17 cellular contexts compared by ENCODE assay signal in genomic region chr4:8009710-8010534, GRCh38.
DNase-seq lines count a peak whose midpoint lies in the region; ATAC-seq and TF ChIP-seq lines count a peak whose summit lies in the region.
"Had no signal": no experiment of that assay in that cellular context is flagged by ENCODE, and none has a peak within 500 bp of the region (broad histone marks: within the 10 kb centered on the region; RNA-seq: fewer than 3 reads in every experiment).

No MANE protein-coding gene starts in this region.

- H3K27me3 ChIP-seq in transverse colon = no peaks in the 10 kb centered on the region
- H3K27me3 ChIP-seq: spleen had no signal

- ATAC-seq in Right ventricle myocardium inferior (no peak), HG03469 (IDR thresholded peaks at IDR 0.05; ENCODE audit: unreplicated experiment) (no peak)
- ATAC-seq: GM12878; stimulated activated naive CD8-positive, alpha-beta T cell treated with anti-CD3 and anti-CD28 coated beads, Interleukin-15, Interleukin-2, amounts not matched to agents 100 U/mL and 50 U/mL, for 24 hours had no signal

- peak overlapping the region; percentile 1 for H3K27ac ChIP-seq in cingulate gyrus (ENCODE audit: low read depth, low read length)
- H3K27ac ChIP-seq in transverse colon = no peak overlapping the region
- H3K27ac ChIP-seq: spleen had no signal

- no peaks in the 10 kb centered on the region for H3K9me3 ChIP-seq in transverse colon
- H3K9me3 ChIP-seq: spleen had no signal

- TF ChIP-seq CTCF in nephron progenitor cell (IDR thresholded peaks at IDR 0.05) = no peak
- TF ChIP-seq CTCF in transverse colon (IDR thresholded peaks at IDR 0.05) = no peak

- H3K36me3 Mint-ChIP-seq in nephron progenitor cell (ENCODE audit: low read depth) = no peaks in the 10 kb centered on the region
- H3K36me3 Mint-ChIP-seq: activated naive CD4-positive, alpha-beta T cell treated with anti-CD3 and anti-CD28 coated beads, Interleukin-2, amount 50 U/mL, for 24 hours had no signal

- TF ChIP-seq EP300 in transverse colon (IDR thresholded peaks at IDR 0.05; ENCODE audit: low read depth) = no peak

- peak overlapping the region; percentile 91 for H3K27ac Mint-ChIP-seq in nephron progenitor cell
- H3K27ac Mint-ChIP-seq: activated naive CD4-positive, alpha-beta T cell treated with anti-CD3 and anti-CD28 coated beads, Interleukin-2, amount 50 U/mL, for 24 hours had no signal

- no peak for TF ChIP-seq POLR2A in transverse colon (IDR thresholded peaks at IDR 0.05)

- H3K4me3 Mint-ChIP-seq in nephron progenitor cell = peak overlapping the region; percentile 76
- H3K4me3 Mint-ChIP-seq: activated naive CD4-positive, alpha-beta T cell treated with anti-CD3 and anti-CD28 coated beads, Interleukin-2, amount 50 U/mL, for 24 hours; CD8-positive, alpha-beta memory T cell had no signal

- peaks cover 39% of the 10 kb centered on the region for H3K27me3 Mint-ChIP-seq in nephron progenitor cell (ENCODE audit: low read depth, poor library complexity)
- H3K27me3 Mint-ChIP-seq: activated naive CD4-positive, alpha-beta T cell treated with anti-CD3 and anti-CD28 coated beads, Interleukin-2, amount 50 U/mL, for 24 hours had no signal

- in situ Hi-C loops in transverse colon (cut with MboI; ENCODE audit: low pct_ligation_motif_present in 1 of 4, low pct_unique_long_range_greater_than_20kb in 1 of 4, low sequenced_read_pairs in 3 of 4) = no loop called here

- peak; percentile 39 for DNase-seq in Right ventricle myocardium inferior (ENCODE audit: missing footprints)
- no peak for DNase-seq in cardiac septum (ENCODE audit: low spot score)
- DNase-seq in nephron progenitor cell = no peak
- DNase-seq in transverse colon = peak; percentile 48
- no peak for DNase-seq in ureter (ENCODE audit: low spot score)
- no peak for DNase-seq in GF-D8 (lab: John Stamatoyannopoulos, UW)
- DNase-seq: ACHN; activated CD4-positive, alpha-beta T cell treated with anti-CD3 and anti-CD28 coated beads for 1 hour; CD8-positive, alpha-beta memory T cell; MV-4-11; NCI-H226; spleen; stimulated activated naive CD8-positive, alpha-beta T cell treated with anti-CD3 and anti-CD28 coated beads, Interleukin-15, Interleukin-2, amounts not matched to agents 100 U/mL and 50 U/mL, for 24 hours had no signal

- H3K36me3 ChIP-seq in transverse colon = no peaks in the 10 kb centered on the region

- 82 to 90% methylated on average over 12 to 28 of the region's 28 CpGs for WGBS in transverse colon (ENCODE audit: low coverage in 1 of 2), 2 donors

- peaks cover 76% of the 10 kb centered on the region for H3K4me1 Mint-ChIP-seq in nephron progenitor cell
- H3K4me1 Mint-ChIP-seq: activated naive CD4-positive, alpha-beta T cell treated with anti-CD3 and anti-CD28 coated beads, Interleukin-2, amount 50 U/mL, for 24 hours; CD8-positive, alpha-beta memory T cell had no signal

- H3K9me3 Mint-ChIP-seq in nephron progenitor cell = no peaks in the 10 kb centered on the region
- H3K9me3 Mint-ChIP-seq: activated naive CD4-positive, alpha-beta T cell treated with anti-CD3 and anti-CD28 coated beads, Interleukin-2, amount 50 U/mL, for 24 hours; CD8-positive, alpha-beta memory T cell had no signal

- intact Hi-C loops in Right ventricle myocardium inferior (cut with DNase I) (no loop called here), cardiac septum (cut with DNase I) (no loop called here), transverse colon (cut with DNase I; ENCODE audit: low total_unique reads) (no loop called here)

- no peak overlapping the region for H3K4me3 ChIP-seq in transverse colon
- H3K4me3 ChIP-seq: GM12878, spleen had no signal

- peaks cover 0 to 13% (median 4%) of the 10 kb centered on the region in 4 donors for H3K4me1 ChIP-seq in transverse colon

Comparison
In these comparisons a context has a peak if more than half of its experiments do, and no peak if none do; other contexts are left out.
1. DNase-seq: peak in Right ventricle myocardium inferior (single experiment) and transverse colon (single experiment); none in cardiac septum (single experiment), nephron progenitor cell (single experiment), ureter (single experiment) and GF-D8 (single experiment).